8 cellular contexts compared by ENCODE assay signal in genomic region chr13:50125306-50125555, GRCh38.
A peak's percentile ranks its signal among the peaks of the same experiment; 100 is the strongest.
DNase-seq lines count a peak whose midpoint lies in the region; ATAC-seq and TF ChIP-seq lines count a peak whose summit lies in the region.

No MANE protein-coding gene starts in this region.

- TF ChIP-seq CTCF in GM12875 (IDR thresholded peaks at IDR 0.05; ENCODE audit: borderline replicate concordance, insufficient read depth, low read depth, low read length) = no peak

- H3K4me1 Mint-ChIP-seq in activated CD8-positive, alpha-beta T cell treated with anti-CD3 and anti-CD28 coated beads, Interleukin-2, amount 10 ng/mL, durations not matched to agents 7 days and 5 days (ENCODE audit: low read depth) = peaks cover 58% of the 10 kb centered on the region
- peaks cover 59% of the 10 kb centered on the region for H3K4me1 Mint-ChIP-seq in stimulated activated naive CD8-positive, alpha-beta T cell treated with anti-CD3 and anti-CD28 coated beads, Interleukin-15, Interleukin-2, amounts not matched to agents 100 ng/mL and 50 ng/mL, for 24 hours (ENCODE audit: low read depth)

- peaks cover 17% of the 10 kb centered on the region for H3K27me3 Mint-ChIP-seq in activated CD8-positive, alpha-beta T cell treated with anti-CD3 and anti-CD28 coated beads, Interleukin-2, amount 10 ng/mL, durations not matched to agents 7 days and 5 days (ENCODE audit: low read depth)
- H3K27me3 Mint-ChIP-seq in stimulated activated naive CD8-positive, alpha-beta T cell treated with anti-CD3 and anti-CD28 coated beads, Interleukin-15, Interleukin-2, amounts not matched to agents 100 ng/mL and 50 ng/mL, for 24 hours = peaks cover 34% of the 10 kb centered on the region

- H3K36me3 Mint-ChIP-seq in activated CD8-positive, alpha-beta T cell treated with anti-CD3 and anti-CD28 coated beads, Interleukin-2, amount 10 ng/mL, durations not matched to agents 7 days and 5 days (ENCODE audit: low read depth) = peaks cover 30% of the 10 kb centered on the region
- peaks cover 15% of the 10 kb centered on the region for H3K36me3 Mint-ChIP-seq in stimulated activated naive CD8-positive, alpha-beta T cell treated with anti-CD3 and anti-CD28 coated beads, Interleukin-15, Interleukin-2, amounts not matched to agents 100 ng/mL and 50 ng/mL, for 24 hours (ENCODE audit: low read depth)

- no peak overlapping the region for H3K27ac ChIP-seq in iPS DF 6.9 (ENCODE audit: low read length)

- CTCF ChIA-PET in activated CD8-positive, alpha-beta T cell treated with anti-CD3 and anti-CD28 coated beads, Interleukin-2, amount 10 ng/mL, durations not matched to agents 7 days and 5 days (lab: Charles Lee) = interaction anchor here (0.7 to 8.3 kb wide), 6 partner anchors 42 to 786 kb away, joined by 3 to 89 read pairs (median 16); partner anchors contain the start of gene TRIM13

- peak; percentile 5 for ATAC-seq in HG02678 (IDR thresholded peaks at IDR 0.05; ENCODE audit: unreplicated experiment)
- peak; percentile 20 for ATAC-seq in activated CD8-positive, alpha-beta T cell treated with anti-CD3 and anti-CD28 coated beads, Interleukin-2, amount 10 ng/mL, durations not matched to agents 7 days and 5 days

- no peaks in the 10 kb centered on the region for H3K36me3 ChIP-seq in iPS DF 6.9 (ENCODE audit: control insufficient read depth, insufficient read depth, low read length)

- POLR2A ChIA-PET in activated CD8-positive, alpha-beta T cell treated with anti-CD3 and anti-CD28 coated beads, Interleukin-2, amount 10 ng/mL, durations not matched to agents 7 days and 5 days (lab: Charles Lee) = interaction anchor here (0.6 to 8.7 kb wide), 21 partner anchors 9 to 867 kb away, joined by 3 to 240 read pairs (median 6); partner anchors contain the start of genes RNASEH2B and TRIM13

- H3K27me3 ChIP-seq in iPS DF 6.9 (ENCODE audit: control insufficient read depth, insufficient read depth, low read length) = peaks cover 65% of the 10 kb centered on the region

- no peaks in the 10 kb centered on the region for H3K9me3 ChIP-seq in iPS DF 6.9 (ENCODE audit: control insufficient read depth, insufficient read depth, low read length)

- no peaks in the 10 kb centered on the region for H3K9me3 Mint-ChIP-seq in activated CD8-positive, alpha-beta T cell treated with anti-CD3 and anti-CD28 coated beads, Interleukin-2, amount 10 ng/mL, durations not matched to agents 7 days and 5 days (ENCODE audit: insufficient read depth)
- H3K9me3 Mint-ChIP-seq in stimulated activated naive CD8-positive, alpha-beta T cell treated with anti-CD3 and anti-CD28 coated beads, Interleukin-15, Interleukin-2, amounts not matched to agents 100 ng/mL and 50 ng/mL, for 24 hours = no peaks in the 10 kb centered on the region

- peak overlapping the region; percentile 85 for H3K27ac Mint-ChIP-seq in activated CD8-positive, alpha-beta T cell treated with anti-CD3 and anti-CD28 coated beads, Interleukin-2, amount 10 ng/mL, durations not matched to agents 7 days and 5 days
- peak overlapping the region; percentile 77 for H3K27ac Mint-ChIP-seq in stimulated activated naive CD8-positive, alpha-beta T cell treated with anti-CD3 and anti-CD28 coated beads, Interleukin-15, Interleukin-2, amounts not matched to agents 100 ng/mL and 50 ng/mL, for 24 hours

- peaks cover 2% of the 10 kb centered on the region for H3K4me1 ChIP-seq in iPS DF 6.9 (ENCODE audit: control insufficient read depth, insufficient read depth, low read length)

- WGBS in iPS DF 6.9 (ENCODE audit: insufficient coverage, insufficient read length) = no CpG with 5 or more reads among the region's 31 CpGs

- H3K4me3 ChIP-seq in GM12875 (ENCODE audit: low read depth, low read length) = peak overlapping the region; percentile 74
- peak overlapping the region; percentile 82; the same call in 1 of the 2 replicates for H3K4me3 ChIP-seq in iPS DF 6.9 (ENCODE audit: low read length)

- DNase-seq in activated CD8-positive, alpha-beta T cell treated with anti-CD3 and anti-CD28 coated beads, Interleukin-2, amount 10 ng/mL, durations not matched to agents 7 days and 5 days = no peak
- no peak for DNase-seq in iPS DF 6.9 (ENCODE audit: low read depth, low spot score)
- DNase-seq in NOMO-1 treated with DMSO at 0.1 percent for 48 hours (lab: John Stamatoyannopoulos, UW; ENCODE audit: unreplicated experiment) = no peak
- no peak for DNase-seq in AG08396 (ENCODE audit: low spot score)
- DNase-seq in activated effector memory CD4-positive, alpha-beta T cell treated with Interleukin-2 at 50 U/mL for 16 hours = no peak

- H3K4me3 Mint-ChIP-seq in activated CD8-positive, alpha-beta T cell treated with anti-CD3 and anti-CD28 coated beads, Interleukin-2, amount 10 ng/mL, durations not matched to agents 7 days and 5 days = peak overlapping the region; percentile 84
- H3K4me3 Mint-ChIP-seq in stimulated activated naive CD8-positive, alpha-beta T cell treated with anti-CD3 and anti-CD28 coated beads, Interleukin-15, Interleukin-2, amounts not matched to agents 100 ng/mL and 50 ng/mL, for 24 hours = peak overlapping the region; percentile 87
